In genomic region chr15:48365575-48365974, GRCh38 we compare ENCODE assay signal across 21 cellular contexts. TPM values are rescaled to one million over a fixed set of nuclear protein-coding genes. Genes with fewer than 3 reads are reported as not detected.
A peak's percentile ranks its signal among the peaks of the same experiment; 100 is the strongest.
DNase-seq lines count a peak whose midpoint lies in the region; ATAC-seq, FAIRE-seq and TF ChIP-seq lines count a peak whose summit lies in the region.
"Had no signal": no experiment of that assay in that cellular context is flagged by ENCODE, and none has a peak within 500 bp of the region (broad histone marks: within the 10 kb centered on the region; RNA-seq: fewer than 3 reads in every experiment).

No MANE protein-coding gene starts in this region.

- DNase-seq in RCC 7860 (ENCODE audit: low spot score) = no peak
- no peak for DNase-seq in kidney
- DNase-seq in effector CD8-positive, alpha-beta T cell (lab: John Stamatoyannopoulos, UW) = no peak
- DNase-seq in NCI-H524 treated with DMSO at 0.1 percent for 48 hours (lab: John Stamatoyannopoulos, UW) = no peak
- DNase-seq: Caco-2; CD4-positive, CD25-positive, alpha-beta regulatory T cell; CD8-positive, alpha-beta T cell; DMS153; DND-41; GDM1; HFFc6 had no signal

- H3K36me3 ChIP-seq in kidney (ENCODE audit: control insufficient read depth in 1 of 2, insufficient read depth in 2 of 2, low read length in 2 of 2) = no peaks in the 10 kb centered on the region
- H3K36me3 ChIP-seq: BLaER1, HAP-1 had no signal

- no peak for TF ChIP-seq CTCF in kidney (IDR thresholded peaks at IDR 0.05; ENCODE audit: borderline replicate concordance, extremely low read depth, insufficient read depth)

- FAIRE-seq in RCC 7860 (lab: Jason Lieb, UNC) = peak; percentile 86
- FAIRE-seq in colon (lab: Jason Lieb, UNC) = peak; percentile 94
- peak; percentile 87 for FAIRE-seq in kidney (lab: Jason Lieb, UNC)
- FAIRE-seq: GM12878, GM19239, H54 had no signal

- no peak overlapping the region for H3K9ac ChIP-seq in kidney (ENCODE audit: low read length in 2 of 2)
- H3K9ac ChIP-seq: BLaER1 had no signal

- intact Hi-C loops in kidney (cut with DNase I) = no loop called here

- no peaks in the 10 kb centered on the region for H3K9me3 ChIP-seq in kidney (ENCODE audit: control insufficient read depth in 1 of 2, low read length in 2 of 2)
- H3K9me3 ChIP-seq: BLaER1, Caco-2 had no signal

- no peak overlapping the region for H3K4me3 ChIP-seq in kidney (ENCODE audit: low read length in 2 of 2)
- H3K4me3 ChIP-seq: BLaER1, GM12878, GM23338, HAP-1 had no signal

- ATAC-seq in HG03571 (IDR thresholded peaks at IDR 0.05; ENCODE audit: unreplicated experiment) = no peak
- no peak for ATAC-seq in activated CD4-positive, CD25-positive, alpha-beta regulatory T cell treated with anti-CD3 and anti-CD28 coated beads, Interleukin-2, amount 50 U/mL, for 24 hours
- ATAC-seq: CD8-positive, alpha-beta T cell; GM12878; GM23338 had no signal

- H3K27ac ChIP-seq in kidney (ENCODE audit: low read depth in 2 of 2, low read length in 2 of 2) = no peak overlapping the region
- H3K27ac ChIP-seq: BLaER1, C4-2B had no signal

- H3K4me1 ChIP-seq in kidney (ENCODE audit: control insufficient read depth in 1 of 2, insufficient read depth in 1 of 2, low read depth in 1 of 2, low read length in 2 of 2) = no peaks in the 10 kb centered on the region
- H3K4me1 ChIP-seq: BLaER1, Caco-2, HAP-1 had no signal

RNA-seq across cellular contexts. Expression of gene DUT, which starts 34.3 kb away (rescaled TPM):
- 85.6 TPM for total RNA-seq in kidney
- polyA plus RNA-seq in kidney (ENCODE audit: insufficient read depth, low read depth, low replicate concordance) = 95.5 TPM
